Comparison of ENCODE assay signal across 15 cellular contexts in genomic region chr2:102801098-102801718, GRCh38. TPM values are rescaled to one million over a fixed set of nuclear protein-coding genes. Genes with fewer than 3 reads are reported as not detected.
DNase-seq lines count a peak whose midpoint lies in the region; ATAC-seq and TF ChIP-seq lines count a peak whose summit lies in the region.
"Had no signal": no experiment of that assay in that cellular context is flagged by ENCODE, and none has a peak within 500 bp of the region (broad histone marks: within the 10 kb centered on the region; RNA-seq: fewer than 3 reads in every experiment).

No MANE protein-coding gene starts in this region.

- peaks cover 36% of the 10 kb centered on the region for H3K36me3 Mint-ChIP-seq in activated naive CD4-positive, alpha-beta T cell treated with anti-CD3 and anti-CD28 coated beads, Interleukin-2, amount 10 ng/mL, durations not matched to agents 7 days and 5 days
- H3K36me3 Mint-ChIP-seq: stimulated activated effector memory CD8-positive, alpha-beta T cell treated with anti-CD3 and anti-CD28 coated beads, Interleukin-12 subunit alpha, Interleukin-12 subunit beta, amount 100 ng/mL, for 72 hours had no signal

- peaks cover 49% of the 10 kb centered on the region for H3K9me3 Mint-ChIP-seq in activated naive CD4-positive, alpha-beta T cell treated with anti-CD3 and anti-CD28 coated beads, Interleukin-2, amount 10 ng/mL, durations not matched to agents 7 days and 5 days

- DNase-seq in Right ventricle myocardium inferior (ENCODE audit: missing footprints) = peak; percentile 69
- DNase-seq in cardiac septum (ENCODE audit: low spot score) = no peak
- peak; percentile 20 for DNase-seq in adipocyte (ENCODE audit: low read depth)
- DNase-seq in heart left ventricle = peak in 4 of 5 donors; percentile 64 to 86 (median 73)
- peak; percentile 83 for DNase-seq in testis
- DNase-seq in NCI-H1092 treated with DMSO at 0.1 percent for 48 hours (lab: John Stamatoyannopoulos, UW) = no peak
- no peak for DNase-seq in GM10248 (ENCODE audit: extremely low spot score)
- DNase-seq in activated naive CD4-positive, alpha-beta T cell treated with anti-CD3 and anti-CD28 coated beads, Interleukin-2, amount 10 ng/mL, durations not matched to agents 7 days and 5 days = no peak
- DNase-seq: activated T-cell treated with anti-CD3 and anti-CD28 coated beads, Interleukin-2, amount 50 U/mL, for 1 hour; GOT3; NCI-H2107 had no signal

- H3K4me3 ChIP-seq in adipocyte (ENCODE audit: low read length) = no peak overlapping the region
- no peak overlapping the region for H3K4me3 ChIP-seq in heart left ventricle
- H3K4me3 ChIP-seq in testis = no peak overlapping the region
- H3K4me3 ChIP-seq: body of pancreas, esophagus muscularis mucosa had no signal

- no peak overlapping the region for H3K4me3 Mint-ChIP-seq in activated naive CD4-positive, alpha-beta T cell treated with anti-CD3 and anti-CD28 coated beads, Interleukin-2, amount 10 ng/mL, durations not matched to agents 7 days and 5 days
- H3K4me3 Mint-ChIP-seq: stimulated activated effector memory CD8-positive, alpha-beta T cell treated with anti-CD3 and anti-CD28 coated beads, Interleukin-12 subunit alpha, Interleukin-12 subunit beta, amount 100 ng/mL, for 72 hours had no signal

- H3K27me3 ChIP-seq in adipocyte (replicated peaks; ENCODE audit: control insufficient read depth, insufficient read depth, low read length) (no peaks in the 10 kb centered on the region), heart left ventricle (no peaks in the 10 kb centered on the region), testis (no peaks in the 10 kb centered on the region)
- H3K27me3 ChIP-seq: body of pancreas, esophagus muscularis mucosa had no signal

- WGBS in heart left ventricle, 4 donors = 36 to 53% (median 42%) methylated on average over 5 of the region's 5 CpGs
- 56 to 62% methylated on average over 5 of the region's 5 CpGs for WGBS in testis, 2 donors

- TF ChIP-seq CTCF in heart left ventricle (IDR thresholded peaks at IDR 0.05) = no peak
- TF ChIP-seq CTCF in testis (IDR thresholded peaks at IDR 0.05) = no peak
- no peak for TF ChIP-seq CTCF in GM10248 (IDR thresholded peaks at IDR 0.05; ENCODE audit: control extremely low read depth, extremely low read depth, low read depth, missing control alignments)

- no peak overlapping the region for H3K27ac Mint-ChIP-seq in activated naive CD4-positive, alpha-beta T cell treated with anti-CD3 and anti-CD28 coated beads, Interleukin-2, amount 10 ng/mL, durations not matched to agents 7 days and 5 days
- H3K27ac Mint-ChIP-seq: stimulated activated effector memory CD8-positive, alpha-beta T cell treated with anti-CD3 and anti-CD28 coated beads, Interleukin-12 subunit alpha, Interleukin-12 subunit beta, amount 100 ng/mL, for 72 hours had no signal

- H3K9me3 ChIP-seq in adipocyte (ENCODE audit: control insufficient read depth, low read length) = peaks cover 29% of the 10 kb centered on the region
- peaks cover 0 to 34% (median 16%) of the 10 kb centered on the region in 12 donors for H3K9me3 ChIP-seq in heart left ventricle
- H3K9me3 ChIP-seq in testis = no peaks in the 10 kb centered on the region

- H3K4me1 Mint-ChIP-seq in activated naive CD4-positive, alpha-beta T cell treated with anti-CD3 and anti-CD28 coated beads, Interleukin-2, amount 10 ng/mL, durations not matched to agents 7 days and 5 days = peaks cover 27% of the 10 kb centered on the region

- no peak overlapping the region for H3K9ac ChIP-seq in adipocyte (ENCODE audit: low read length)

- POLR2A ChIA-PET in GM10248 (lab: Yijun Ruan, JAX) = no interaction called here

- H3K4me1 ChIP-seq in adipocyte (ENCODE audit: control insufficient read depth, insufficient read depth, low read length) = peaks cover 5% of the 10 kb centered on the region
- peaks cover 0 to 50% (median 20%) of the 10 kb centered on the region in 12 donors for H3K4me1 ChIP-seq in heart left ventricle
- H3K4me1 ChIP-seq in testis = peaks cover 6% of the 10 kb centered on the region

- H3K27me3 Mint-ChIP-seq in activated naive CD4-positive, alpha-beta T cell treated with anti-CD3 and anti-CD28 coated beads, Interleukin-2, amount 10 ng/mL, durations not matched to agents 7 days and 5 days = no peaks in the 10 kb centered on the region

- intact Hi-C loops in Right ventricle myocardium inferior (cut with DNase I) = no loop called here
- intact Hi-C loops in cardiac septum (cut with DNase I) = no loop called here
- intact Hi-C loops in heart left ventricle (cut with DNase I) = no loop called here
- intact Hi-C loops in testis (cut with DNase I; ENCODE audit: low total_unique reads) = no loop called here

- H3K27ac ChIP-seq in heart left ventricle (peak overlapping the region; percentile 61 to 94 (median 75)), testis (peak overlapping the region in 1 of 2 donors; percentile 42)
- H3K27ac ChIP-seq: body of pancreas, esophagus muscularis mucosa, RWPE1 had no signal

- H3K36me3 ChIP-seq in adipocyte (ENCODE audit: control insufficient read depth, insufficient read depth, low read length, severe bottlenecking) = no peaks in the 10 kb centered on the region
- H3K36me3 ChIP-seq in heart left ventricle = peaks cover 0 to 25% (median 4%) of the 10 kb centered on the region in 9 donors
- H3K36me3 ChIP-seq in testis (ENCODE audit: low read depth, missing control alignments) = no peaks in the 10 kb centered on the region
- H3K36me3 ChIP-seq: esophagus muscularis mucosa had no signal

- TF ChIP-seq POLR2A in heart left ventricle (IDR thresholded peaks at IDR 0.05) (no peak), testis (IDR thresholded peaks at IDR 0.05) (no peak)

- CTCF ChIA-PET in GM10248 (lab: Yijun Ruan, JAX) = interaction anchor here (0.7 to 7.9 kb wide), 6 partner anchors 9 to 48 kb away, joined by 3 to 88 read pairs (median 4); no protein-coding TSS in a partner anchor
- CTCF ChIA-PET in activated naive CD4-positive, alpha-beta T cell treated with anti-CD3 and anti-CD28 coated beads, Interleukin-2, amount 10 ng/mL, durations not matched to agents 7 days and 5 days (lab: Charles Lee) = interaction anchor here (9.4 kb wide), 1 partner anchor 47 kb away, joined by 118 read pairs; no protein-coding TSS in a partner anchor

- ATAC-seq in Right ventricle myocardium inferior (peak; percentile 86), heart left ventricle (peak; percentile 86 to 89 (median 87))
- ATAC-seq: body of pancreas; stimulated activated effector memory CD8-positive, alpha-beta T cell treated with anti-CD3 and anti-CD28 coated beads, Interleukin-12 subunit alpha, Interleukin-12 subunit beta, amount 100 ng/mL, for 72 hours had no signal

RNA-seq across cellular contexts. Expression of gene TMEM182, which starts 39.4 kb away (rescaled TPM):
- total RNA-seq in Right ventricle myocardium inferior (175 TPM), cardiac septum (135 TPM), heart left ventricle (100 to 1,000 TPM in 7 of 9 donors, 10 to 100 TPM in 2; 68.7 to 179 (median 149) TPM), testis (1 to 10 TPM; 3.0 to 3.6 TPM)
- polyA plus RNA-seq in heart left ventricle (10 to 100 TPM in 1 of 2 donors, 1 to 10 TPM in 1; 7.5 to 42.1 TPM), testis (ENCODE audit: insufficient read depth, low read depth, low replicate concordance) (4.1 TPM)

Comparison
In these comparisons a context has a peak if more than half of its experiments do, and no peak if none do; other contexts are left out.
1. DNase-seq: peak in Right ventricle myocardium inferior (single experiment), adipocyte (single experiment), heart left ventricle (4 of 5) and testis (single experiment); none in cardiac septum (single experiment), NCI-H1092 treated with DMSO at 0.1 percent for 48 hours (single experiment), GM10248 (single experiment) and activated naive CD4-positive, alpha-beta T cell treated with anti-CD3 and anti-CD28 coated beads, Interleukin-2, amount 10 ng/mL, durations not matched to agents 7 days and 5 days (single experiment).
2. RNA of gene TMEM182, which starts 39.4 kb away (total RNA-seq): 175 TPM in Right ventricle myocardium inferior (single experiment), 68.7 to 179 TPM in heart left ventricle and 135 TPM in cardiac septum (single experiment); 3.0 to 3.6 TPM in testis; every median in the first group is over 10 times any median in the second.